Comparison of ENCODE assay signal across 1 cellular context in the genomic region with DNA sequence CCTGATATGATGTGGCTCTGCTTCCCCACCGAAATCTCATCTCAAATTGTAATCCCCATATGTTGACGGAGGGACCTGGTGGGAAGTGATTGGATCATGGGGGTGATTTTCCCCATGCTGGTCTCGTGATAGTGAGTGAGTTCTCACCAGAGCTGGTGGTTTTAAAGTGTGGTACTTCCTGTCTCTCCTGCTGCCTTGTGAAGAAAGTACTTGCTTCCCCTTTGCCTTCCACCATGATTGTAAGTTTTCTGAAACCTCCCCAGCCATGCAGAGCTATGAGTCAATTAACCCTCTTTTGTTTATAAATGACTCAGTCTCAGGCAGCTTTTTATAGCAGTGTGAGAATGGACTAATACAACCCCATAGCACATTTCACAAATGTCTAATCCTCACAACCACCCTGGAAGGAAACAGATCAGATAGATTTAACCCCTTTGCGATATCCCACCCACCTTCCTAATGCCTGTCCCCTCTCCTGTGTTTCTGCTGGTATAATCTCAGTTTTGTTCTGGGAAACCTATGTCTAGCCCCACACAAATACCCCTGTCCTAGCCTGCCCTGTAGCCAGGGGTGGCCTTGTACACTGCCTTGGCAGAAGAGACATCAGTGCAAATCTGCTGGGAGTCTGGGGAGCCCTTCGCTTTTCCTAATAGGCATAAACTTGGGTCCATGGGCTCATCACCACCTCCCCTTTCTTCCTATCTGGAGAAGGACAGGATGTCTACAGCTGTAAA.
TF ChIP-seq lines count a peak whose summit lies in the region.

No MANE protein-coding gene starts in this region.

TF ChIP-seq in HEK293, 187 proteins besides CTCF, POLR2A, EP300 and RAD21 (continued from another document):
- TF ChIP-seq PRDM10 (tag by site-specific recombination; IDR thresholded peaks at IDR 0.05) (peak; percentile 40; the same call in 1 of the 2 replicates), ZNF280D (tag by site-specific recombination; IDR thresholded peaks at IDR 0.05) (no peak), ZNF335 (tag by site-specific recombination; conservative IDR thresholded peaks at IDR 0.05) (peak; percentile 48), ZNF529 (tag by site-specific recombination; IDR thresholded peaks at IDR 0.05; ENCODE audit: insufficient replicate concordance) (peak; percentile 2)
- TF ChIP-seq, protein P1, sequence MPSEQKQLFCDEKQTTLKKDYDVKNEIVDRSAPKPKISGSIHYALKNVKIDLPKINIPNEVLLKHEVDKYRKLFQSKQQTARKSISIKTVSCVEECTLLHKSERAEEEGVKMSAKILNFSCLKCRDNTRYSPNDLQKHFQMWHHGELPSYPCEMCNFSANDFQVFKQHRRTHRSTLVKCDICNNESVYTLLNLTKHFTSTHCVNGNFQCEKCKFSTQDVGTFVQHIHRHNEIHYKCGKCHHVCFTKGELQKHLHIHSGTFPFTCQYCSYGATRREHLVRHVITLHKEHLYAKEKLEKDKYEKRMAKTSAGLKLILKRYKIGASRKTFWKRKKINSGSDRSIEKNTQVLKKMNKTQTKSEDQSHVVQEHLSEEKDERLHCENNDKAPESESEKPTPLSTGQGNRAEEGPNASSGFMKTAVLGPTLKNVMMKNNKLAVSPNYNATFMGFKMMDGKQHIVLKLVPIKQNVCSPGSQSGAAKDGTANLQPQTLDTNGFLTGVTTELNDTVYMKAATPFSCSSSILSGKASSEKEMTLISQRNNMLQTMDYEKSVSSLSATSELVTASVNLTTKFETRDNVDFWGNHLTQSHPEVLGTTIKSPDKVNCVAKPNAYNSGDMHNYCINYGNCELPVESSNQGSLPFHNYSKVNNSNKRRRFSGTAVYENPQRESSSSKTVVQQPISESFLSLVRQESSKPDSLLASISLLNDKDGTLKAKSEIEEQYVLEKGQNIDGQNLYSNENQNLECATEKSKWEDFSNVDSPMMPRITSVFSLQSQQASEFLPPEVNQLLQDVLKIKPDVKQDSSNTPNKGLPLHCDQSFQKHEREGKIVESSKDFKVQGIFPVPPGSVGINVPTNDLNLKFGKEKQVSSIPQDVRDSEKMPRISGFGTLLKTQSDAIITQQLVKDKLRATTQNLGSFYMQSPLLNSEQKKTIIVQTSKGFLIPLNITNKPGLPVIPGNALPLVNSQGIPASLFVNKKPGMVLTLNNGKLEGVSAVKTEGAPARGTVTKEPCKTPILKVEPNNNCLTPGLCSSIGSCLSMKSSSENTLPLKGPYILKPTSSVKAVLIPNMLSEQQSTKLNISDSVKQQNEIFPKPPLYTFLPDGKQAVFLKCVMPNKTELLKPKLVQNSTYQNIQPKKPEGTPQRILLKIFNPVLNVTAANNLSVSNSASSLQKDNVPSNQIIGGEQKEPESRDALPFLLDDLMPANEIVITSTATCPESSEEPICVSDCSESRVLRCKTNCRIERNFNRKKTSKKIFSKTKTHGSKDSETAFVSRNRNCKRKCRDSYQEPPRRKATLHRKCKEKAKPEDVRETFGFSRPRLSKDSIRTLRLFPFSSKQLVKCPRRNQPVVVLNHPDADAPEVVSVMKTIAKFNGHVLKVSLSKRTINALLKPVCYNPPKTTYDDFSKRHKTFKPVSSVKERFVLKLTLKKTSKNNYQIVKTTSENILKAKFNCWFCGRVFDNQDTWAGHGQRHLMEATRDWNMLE (tag by site-specific recombination; conservative IDR thresholded peaks at IDR 0.05; ENCODE audit: low read depth): 0 out of 2 replicates have a peak, but pooled peaks have one; percentile 39
